27 cellular contexts compared by ENCODE assay signal in the genomic region with DNA sequence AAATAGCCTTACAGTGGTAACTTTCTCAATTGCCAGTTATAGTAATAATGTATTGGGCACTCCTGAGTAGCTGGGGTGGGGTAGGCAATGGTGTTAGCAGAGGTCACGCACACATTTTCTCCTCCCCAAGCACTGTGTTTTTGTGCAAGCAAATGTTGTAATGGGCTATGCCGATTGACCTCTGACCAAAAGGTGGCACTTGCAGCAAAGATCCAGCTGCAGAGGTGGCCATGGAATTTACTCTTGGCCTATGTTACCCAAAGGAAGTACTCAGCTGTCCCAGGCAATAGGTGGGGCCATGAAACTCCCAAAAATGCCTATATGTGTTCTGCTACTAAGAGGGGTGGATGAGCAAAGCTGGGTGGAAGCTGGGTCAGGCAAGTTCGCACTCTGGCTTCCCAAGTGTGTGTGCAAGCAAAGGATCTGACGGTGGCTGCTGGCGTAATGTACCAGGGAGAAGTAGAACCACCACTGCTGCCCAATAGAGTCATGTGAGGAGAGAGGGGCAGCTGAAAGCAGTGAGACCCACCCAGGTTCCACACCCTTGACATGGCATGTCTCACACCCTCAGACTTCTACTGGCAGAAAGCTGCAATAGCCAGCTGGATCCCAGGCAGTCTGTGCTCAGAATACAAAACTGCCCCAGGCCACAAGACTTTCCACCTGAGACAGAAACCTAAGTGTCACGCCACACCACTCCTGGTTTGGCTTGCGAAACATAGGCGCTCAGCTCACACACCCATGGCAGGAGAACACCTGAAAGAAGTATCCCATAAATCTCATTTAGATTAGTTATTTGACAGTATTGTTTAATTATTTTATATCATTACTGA.
DNase-seq lines count a peak whose midpoint lies in the region; ATAC-seq and TF ChIP-seq lines count a peak whose summit lies in the region.
"Had no signal": no experiment of that assay in that cellular context is flagged by ENCODE, and none has a peak within 500 bp of the region (broad histone marks: within the 10 kb centered on the region; RNA-seq: fewer than 3 reads in every experiment).

No MANE protein-coding gene starts in this region.

- H3K27ac Mint-ChIP-seq in MCF 10A (ENCODE audit: low read depth, unreplicated experiment) = no peak overlapping the region
- H3K27ac Mint-ChIP-seq: GM23338 had no signal

- H3K27me3 Mint-ChIP-seq in MCF 10A (ENCODE audit: insufficient read depth, unreplicated experiment) = no peaks in the 10 kb centered on the region

- TF ChIP-seq POLR2A in breast epithelium (IDR thresholded peaks at IDR 0.05) (no peak), esophagus squamous epithelium (IDR thresholded peaks at IDR 0.05) (no peak)

- WGBS in esophagus, 2 donors = 76 to 81% methylated on average over 8 of the region's 8 CpGs
- WGBS in esophagus squamous epithelium, 2 donors = 77 to 82% methylated on average over 7 to 8 of the region's 8 CpGs

- H3K4me1 Mint-ChIP-seq in MCF 10A (ENCODE audit: insufficient read depth, unreplicated experiment) = peaks cover 11% of the 10 kb centered on the region
- H3K4me1 Mint-ChIP-seq: CD4-positive, alpha-beta memory T cell had no signal

- CTCF ChIA-PET in MCF 10A (lab: Yijun Ruan, JAX) = interaction anchor here (0.5 to 0.7 kb wide), 3 partner anchors 176 to 470 kb away, joined by 3 to 6 read pairs (median 3); no protein-coding TSS in a partner anchor

- H3K4me3 ChIP-seq in breast epithelium = no peak overlapping the region
- H3K4me3 ChIP-seq in esophagus (ENCODE audit: low read depth in 1 of 2, low read length in 2 of 2) = no peak overlapping the region
- no peak overlapping the region for H3K4me3 ChIP-seq in upper lobe of right lung
- H3K4me3 ChIP-seq in esophagus squamous epithelium = no peak overlapping the region
- H3K4me3 ChIP-seq: BLaER1 treated with 17β-estradiol and CSF1 and Interleukin-3, amounts not matched to agents 10 nM and 100 nM; GM23338; HAP-1; SK-N-MC had no signal

- no peak overlapping the region for H3K4me3 Mint-ChIP-seq in MCF 10A (ENCODE audit: unreplicated experiment)
- H3K4me3 Mint-ChIP-seq: CD4-positive, alpha-beta memory T cell; GM23338 had no signal

- no peak for TF ChIP-seq CTCF in MCF 10A (IDR thresholded peaks at IDR 0.05; ENCODE audit: unreplicated experiment)
- no peak for TF ChIP-seq CTCF in breast epithelium (IDR thresholded peaks at IDR 0.05)
- no peak for TF ChIP-seq CTCF in upper lobe of right lung (IDR thresholded peaks at IDR 0.05)
- TF ChIP-seq CTCF in esophagus squamous epithelium (IDR thresholded peaks at IDR 0.05) = no peak

- H3K36me3 ChIP-seq in breast epithelium (no peaks in the 10 kb centered on the region), esophagus (ENCODE audit: control insufficient read depth in 2 of 2, insufficient read depth in 2 of 2, low read length in 1 of 2) (no peaks in the 10 kb centered on the region), upper lobe of right lung (no peaks in the 10 kb centered on the region), esophagus squamous epithelium (no peaks in the 10 kb centered on the region)
- H3K36me3 ChIP-seq: BLaER1 treated with 17β-estradiol and CSF1 and Interleukin-3, amounts not matched to agents 10 nM and 100 nM; HAP-1 had no signal

- no peaks in the 10 kb centered on the region for H3K27me3 ChIP-seq in breast epithelium
- no peaks in the 10 kb centered on the region for H3K27me3 ChIP-seq in esophagus (ENCODE audit: control insufficient read depth in 1 of 2, insufficient read depth in 2 of 2, low read length in 2 of 2)
- H3K27me3 ChIP-seq in upper lobe of right lung = no peaks in the 10 kb centered on the region
- no peaks in the 10 kb centered on the region for H3K27me3 ChIP-seq in esophagus squamous epithelium
- H3K27me3 ChIP-seq: BLaER1 treated with 17β-estradiol and CSF1 and Interleukin-3, amounts not matched to agents 10 nM and 100 nM had no signal

- ATAC-seq in upper lobe of right lung = peak; percentile 27
- ATAC-seq: GM23338, HepG2, Right ventricle myocardium inferior had no signal

- H3K9me3 ChIP-seq in breast epithelium (no peaks in the 10 kb centered on the region), esophagus (ENCODE audit: control insufficient read depth in 2 of 2, insufficient read depth in 1 of 2, low read depth in 1 of 2, low read length in 1 of 2) (no peaks in the 10 kb centered on the region), upper lobe of right lung (no peaks in the 10 kb centered on the region), esophagus squamous epithelium (no peaks in the 10 kb centered on the region)
- H3K9me3 ChIP-seq: Caco-2, HAP-1 had no signal

- no peaks in the 10 kb centered on the region for H3K4me1 ChIP-seq in breast epithelium
- H3K4me1 ChIP-seq in esophagus (ENCODE audit: control insufficient read depth in 2 of 2, insufficient read depth in 2 of 2, low read length in 1 of 2) = peaks cover 0 to 10% of the 10 kb centered on the region in 2 donors
- no peaks in the 10 kb centered on the region for H3K4me1 ChIP-seq in upper lobe of right lung
- peaks cover 0 to 12% (median 0%) of the 10 kb centered on the region in 3 donors for H3K4me1 ChIP-seq in esophagus squamous epithelium
- H3K4me1 ChIP-seq: Caco-2, HAP-1 had no signal

- no TSS peak for BruUV-seq in MCF 10A (replicated peaks; lab: Mats Ljungman, UMichigan)

- H3K9me3 Mint-ChIP-seq in MCF 10A (ENCODE audit: unreplicated experiment) = peaks cover 13% of the 10 kb centered on the region

- DNase-seq in MCF 10A (ENCODE audit: unreplicated experiment) (peak; percentile 50), breast epithelium (ENCODE audit: low spot score in 2 of 2) (no peak), myocyte (ENCODE audit: low read depth) (peak; percentile 29), upper lobe of right lung (peak; percentile 36), esophagus squamous epithelium (lab: John Stamatoyannopoulos, UW) (no peak), UCSD-AML1 (lab: John Stamatoyannopoulos, UW; ENCODE audit: unreplicated experiment) (no peak)
- no peak for DNase-seq in effector CD8-positive, alpha-beta T cell (lab: John Stamatoyannopoulos, UW)
- DNase-seq: 8988T; Caco-2; CD4-positive, alpha-beta memory T cell; DND-41; KG1; NCI-H1092 treated with DMSO at 0.1 percent for 48 hours; NCI-H1436 treated with DMSO at 0.1 percent for 48 hours; NCI-H2029; NCI-H2171; NCI-H345; NCI-H524; NCI-H82 had no signal

- intact Hi-C loops in MCF 10A (cut with micrococcal nuclease) = no loop called here
- intact Hi-C loops in breast epithelium (cut with DNase I; ENCODE audit: low total_unique reads) = loop anchor here (5.0 kb wide), 1 partner anchor 491 kb away; no protein-coding TSS in a partner anchor
- intact Hi-C loops in upper lobe of right lung (cut with DNase I) = no loop called here
- intact Hi-C loops in esophagus squamous epithelium (cut with DNase I) = no loop called here

- H3K27ac ChIP-seq in breast epithelium = no peak overlapping the region
- peak overlapping the region; percentile 20 to 56 for H3K27ac ChIP-seq in esophagus (ENCODE audit: low read depth in 2 of 2, low read length in 1 of 2)
- no peak overlapping the region for H3K27ac ChIP-seq in upper lobe of right lung
- H3K27ac ChIP-seq in esophagus squamous epithelium = peak overlapping the region in 2 of 4 donors; percentile 34 to 37
- H3K27ac ChIP-seq: BLaER1 treated with 17β-estradiol and CSF1 and Interleukin-3, amounts not matched to agents 10 nM and 100 nM; HL-60; SK-N-MC had no signal

- H3K36me3 Mint-ChIP-seq in MCF 10A (ENCODE audit: insufficient read depth, unreplicated experiment) = no peaks in the 10 kb centered on the region

- POLR2A ChIA-PET in MCF 10A (lab: Yijun Ruan, JAX) = interaction anchor here (0.6 to 1.9 kb wide), 8 partner anchors 9 to 888 kb away, joined by 3 to 6 read pairs (median 3); no protein-coding TSS in a partner anchor

Comparison
In these comparisons a context has a peak if more than half of its experiments do, and no peak if none do; other contexts are left out.
1. DNase-seq: peak in MCF 10A (single experiment), myocyte (single experiment) and upper lobe of right lung (single experiment); none in breast epithelium (0 of 2), effector CD8-positive, alpha-beta T cell (single experiment), esophagus squamous epithelium (single experiment) and UCSD-AML1 (single experiment).
2. H3K27ac ChIP-seq: peak in esophagus (2 of 2); none in breast epithelium (0 of 2) and upper lobe of right lung (single experiment).